ENCODE assay signal across 18 cellular contexts in the genomic region with DNA sequence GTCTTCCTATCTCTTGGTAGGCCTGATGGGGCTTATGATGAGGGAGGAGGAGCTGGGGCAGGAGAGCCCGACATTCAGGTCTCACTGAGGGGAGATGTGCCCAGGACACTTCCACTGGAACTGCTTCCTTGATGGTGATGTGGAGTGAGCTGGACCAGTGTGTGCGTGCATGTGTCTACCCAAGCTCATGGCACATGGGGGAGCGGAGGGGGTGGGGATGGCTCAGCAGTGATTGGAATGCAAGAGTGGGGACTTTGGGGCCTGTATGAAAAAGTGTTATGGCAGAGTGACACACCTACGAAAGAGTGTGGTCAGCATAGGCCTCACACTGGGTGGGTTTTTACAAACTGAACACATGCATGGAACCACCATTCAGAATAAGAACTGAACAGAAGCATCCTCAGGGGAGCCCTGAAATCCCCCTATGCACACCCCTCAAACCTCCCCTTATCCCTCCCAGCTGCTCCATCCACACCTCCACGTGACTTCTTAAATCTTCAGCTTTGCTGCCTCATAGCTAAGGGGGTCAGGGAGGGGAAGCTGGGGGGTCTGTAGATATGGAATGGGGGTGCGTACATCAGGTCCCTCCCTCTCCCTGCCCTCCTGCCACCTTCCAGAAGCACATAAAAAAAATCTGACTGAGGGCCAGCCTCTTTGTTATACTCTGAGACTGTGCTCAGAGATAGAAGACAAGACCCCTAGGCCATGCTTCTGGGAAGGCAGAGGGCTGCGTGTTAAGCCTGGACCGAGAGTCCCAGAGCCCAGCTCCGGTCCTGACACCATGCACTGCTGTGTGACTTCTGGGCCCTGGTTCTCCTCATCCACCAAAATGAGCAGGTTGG. TPM values are rescaled to one million over a fixed set of nuclear protein-coding genes. Genes with fewer than 3 reads are reported as not detected.
DNase-seq lines count a peak whose midpoint lies in the region; ATAC-seq and TF ChIP-seq lines count a peak whose summit lies in the region.
"Had no signal": no experiment of that assay in that cellular context is flagged by ENCODE, and none has a peak within 500 bp of the region (broad histone marks: within the 10 kb centered on the region; RNA-seq: fewer than 3 reads in every experiment).

No MANE protein-coding gene starts in this region.

- H4K20me1 ChIP-seq in BLaER1 treated with 17β-estradiol and CSF1 and Interleukin-3, amounts not matched to agents 10 nM and 100 nM, result peaks cover 9 to 100% (median 100%) of the 10 kb centered on the region in 11 experiments; a peak in 20 of 22 replicates

- H3K27me3 Mint-ChIP-seq in effector memory CD8-positive, alpha-beta T cell, result no peaks in the 10 kb centered on the region

- peaks cover 32 to 100% (median 92%) of the 10 kb centered on the region in 10 experiments for H3K4me1 ChIP-seq in BLaER1 treated with 17β-estradiol and CSF1 and Interleukin-3, amounts not matched to agents 10 nM and 100 nM
- peaks cover 62% of the 10 kb centered on the region for H3K4me1 ChIP-seq in effector memory CD4-positive, alpha-beta T cell (ENCODE audit: control insufficient read depth, insufficient read depth, low read length, poor library complexity, severe bottlenecking)

- no peak for ATAC-seq in omental fat pad (ENCODE audit: low FRiP score)
- no peak for ATAC-seq in GM19035 (IDR thresholded peaks at IDR 0.05; ENCODE audit: unreplicated experiment)
- ATAC-seq in effector memory CD8-positive, alpha-beta T cell (replicated peaks), result no peak

- no peak for TF ChIP-seq CTCF in omental fat pad (IDR thresholded peaks at IDR 0.05)

- H3K4me1 Mint-ChIP-seq in effector memory CD8-positive, alpha-beta T cell (ENCODE audit: low read depth in 2 of 2), result peaks cover 0 to 26% of the 10 kb centered on the region in 2 donors

- peak; percentile 10 for DNase-seq in D341Med (ENCODE audit: low spot score)
- DNase-seq in effector memory CD4-positive, alpha-beta T cell, result no peak
- peak; percentile 10 for DNase-seq in omental fat pad (ENCODE audit: low spot score)
- DNase-seq in effector memory CD8-positive, alpha-beta T cell, result no peak
- no peak for DNase-seq in Kasumi-1 (lab: John Stamatoyannopoulos, UW)
- DNase-seq in cerebellar nuclear complex (lab: John Stamatoyannopoulos, UW), result no peak
- DNase-seq: activated CD4-positive, CD25-positive, alpha-beta regulatory T cell treated with anti-CD3 and anti-CD28 coated beads, Interleukin-2, amount 50 U/mL, for 72 hours; activated CD8-positive, alpha-beta memory T cell treated with anti-CD3 and anti-CD28 coated beads, Interleukin-2, amount 50 U/mL, for 48 hours; activated naive CD8-positive, alpha-beta T cell treated with anti-CD3 and anti-CD28 coated beads, Interleukin-2, amount 10 ng/mL, durations not matched to agents 7 days and 5 days; DMS153; islet precursor cell; midbrain; nucleus accumbens; stimulated activated CD4-positive, alpha-beta T cell treated with anti-CD3 and anti-CD28 coated beads, Interleukin-4, amount 100 ng/mL, for 24 hours; T-helper 9 cell had no signal

- peak overlapping the region in 2 of 11 experiments; percentile 9 to 24; a peak in 5 of 22 replicates for H3K9ac ChIP-seq in BLaER1 treated with 17β-estradiol and CSF1 and Interleukin-3, amounts not matched to agents 10 nM and 100 nM

- peak overlapping the region in 1 of 2 donors; percentile 89 for H3K27ac Mint-ChIP-seq in effector memory CD8-positive, alpha-beta T cell
- H3K27ac Mint-ChIP-seq: activated naive CD8-positive, alpha-beta T cell treated with anti-CD3 and anti-CD28 coated beads, Interleukin-2, amount 10 ng/mL, durations not matched to agents 7 days and 5 days had no signal

- H3K4me3 ChIP-seq in BLaER1 treated with 17β-estradiol and CSF1 and Interleukin-3, amounts not matched to agents 10 nM and 100 nM, result no peak overlapping the region
- no peak overlapping the region for H3K4me3 ChIP-seq in effector memory CD4-positive, alpha-beta T cell (ENCODE audit: insufficient read depth, low read depth, low read length, poor library complexity, severe bottlenecking)
- H3K4me3 ChIP-seq: suprapubic skin had no signal

- peaks cover 0 to 100% (median 78%) of the 10 kb centered on the region in 11 experiments; a peak in 19 of 22 replicates for H3K36me3 ChIP-seq in BLaER1 treated with 17β-estradiol and CSF1 and Interleukin-3, amounts not matched to agents 10 nM and 100 nM
- H3K36me3 ChIP-seq in effector memory CD4-positive, alpha-beta T cell (ENCODE audit: control insufficient read depth, insufficient read depth, low read length), result peaks cover 4% of the 10 kb centered on the region
- H3K36me3 ChIP-seq: suprapubic skin had no signal

- peaks cover 7% of the 10 kb centered on the region for H3K36me3 Mint-ChIP-seq in effector memory CD8-positive, alpha-beta T cell (ENCODE audit: insufficient read depth)
- H3K36me3 Mint-ChIP-seq: activated naive CD8-positive, alpha-beta T cell treated with anti-CD3 and anti-CD28 coated beads, Interleukin-2, amount 10 ng/mL, durations not matched to agents 7 days and 5 days had no signal

- 0 out of 22 replicates have a peak overlapping the region, but pooled peaks of 1 of the 11 experiments have one; percentile 7 for H3K27ac ChIP-seq in BLaER1 treated with 17β-estradiol and CSF1 and Interleukin-3, amounts not matched to agents 10 nM and 100 nM
- H3K27ac ChIP-seq in effector memory CD4-positive, alpha-beta T cell (ENCODE audit: insufficient read depth, low read length, poor library complexity, severe bottlenecking), result peak overlapping the region; percentile 43
- H3K27ac ChIP-seq: suprapubic skin had no signal

- H3K4me3 Mint-ChIP-seq in effector memory CD8-positive, alpha-beta T cell, result no peak overlapping the region
- H3K4me3 Mint-ChIP-seq: activated naive CD8-positive, alpha-beta T cell treated with anti-CD3 and anti-CD28 coated beads, Interleukin-2, amount 10 ng/mL, durations not matched to agents 7 days and 5 days had no signal

- H3K4me2 ChIP-seq in BLaER1 treated with 17β-estradiol and CSF1 and Interleukin-3, amounts not matched to agents 10 nM and 100 nM, result peak overlapping the region in 6 of 11 experiments; percentile 31 to 95 (median 90); a peak in 11 of 22 replicates

- H3K9me3 Mint-ChIP-seq in effector memory CD8-positive, alpha-beta T cell, result no peaks in the 10 kb centered on the region
- H3K9me3 Mint-ChIP-seq: activated naive CD8-positive, alpha-beta T cell treated with anti-CD3 and anti-CD28 coated beads, Interleukin-2, amount 10 ng/mL, durations not matched to agents 7 days and 5 days had no signal

- H3K27me3 ChIP-seq in BLaER1 treated with 17β-estradiol and CSF1 and Interleukin-3, amounts not matched to agents 10 nM and 100 nM, result no peaks in the 10 kb centered on the region
- no peaks in the 10 kb centered on the region for H3K27me3 ChIP-seq in effector memory CD4-positive, alpha-beta T cell (replicated peaks; ENCODE audit: control insufficient read depth, insufficient read depth, low read length, poor library complexity, severe bottlenecking)
- H3K27me3 ChIP-seq: suprapubic skin had no signal

- H3K9me3 ChIP-seq in BLaER1 treated with 17β-estradiol and CSF1 and Interleukin-3, amounts not matched to agents 10 nM and 100 nM (replicated peaks in 1 of 11), result no peaks in the 10 kb centered on the region
- no peaks in the 10 kb centered on the region for H3K9me3 ChIP-seq in effector memory CD4-positive, alpha-beta T cell (ENCODE audit: control insufficient read depth, low read length)
- H3K9me3 ChIP-seq: suprapubic skin had no signal

RNA-seq across cellular contexts. Expression of gene IL6R, which starts 11.6 kb away (rescaled TPM):
- total RNA-seq in omental fat pad, result 10 to 100 TPM; 41.1 to 98.1 (median 62.5) TPM

Comparison
In these comparisons a context has a peak if more than half of its experiments do, and no peak if none do; other contexts are left out.
1. DNase-seq: peak in D341Med (single experiment) and omental fat pad (single experiment); none in effector memory CD4-positive, alpha-beta T cell (0 of 3), effector memory CD8-positive, alpha-beta T cell (0 of 3), Kasumi-1 (0 of 2) and cerebellar nuclear complex (0 of 2).